Comparison of ENCODE assay signal across 1 cellular context in the genomic region with DNA sequence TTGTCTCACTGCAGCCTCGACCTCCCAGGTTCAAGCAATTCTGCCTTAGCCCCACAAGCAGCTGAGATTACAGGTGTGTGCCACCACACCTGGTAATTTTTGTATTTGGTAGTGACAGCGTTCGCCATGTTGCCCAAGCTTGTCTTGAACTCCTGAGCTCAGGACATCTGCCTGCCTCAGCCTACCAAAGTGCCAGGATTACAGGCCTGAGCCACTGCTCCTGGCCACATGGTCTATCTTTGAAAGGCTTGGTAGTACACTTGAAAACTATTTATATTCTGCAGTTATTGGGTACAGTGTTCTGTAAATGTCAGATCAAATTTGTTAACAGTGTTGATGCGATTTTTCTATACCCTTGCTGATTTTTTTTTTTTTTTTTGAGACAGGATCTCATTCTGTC.
TF ChIP-seq lines count a peak whose summit lies in the region.

No MANE protein-coding gene starts in this region.

TF ChIP-seq in H1, 55 proteins besides CTCF, POLR2A, EP300 and RAD21:
- TF ChIP-seq BRCA1 (IDR thresholded peaks at IDR 0.05; ENCODE audit: low read depth, low read length) (no peak), JUN (IDR thresholded peaks at IDR 0.05; ENCODE audit: low read depth, low read length) (no peak), TBP (IDR thresholded peaks at IDR 0.05; ENCODE audit: low read depth, low read length) (no peak), POU5F1 (IDR thresholded peaks at IDR 0.05; ENCODE audit: low read depth, low read length) (no peak), SP4 (IDR thresholded peaks at IDR 0.05; ENCODE audit: low read length) (no peak), KDM4A (IDR thresholded peaks at IDR 0.05; ENCODE audit: low read depth, low read length, severe bottlenecking) (no peak), KDM1A (IDR thresholded peaks at IDR 0.05; ENCODE audit: borderline replicate concordance, low read length) (no peak), NRF1 (IDR thresholded peaks at IDR 0.05; ENCODE audit: low read depth, low read length) (no peak), MAFK (IDR thresholded peaks at IDR 0.05; ENCODE audit: low read depth, low read length) (no peak), TCF12 (IDR thresholded peaks at IDR 0.05; ENCODE audit: low read depth, low read length) (no peak), BACH1 (IDR thresholded peaks at IDR 0.05; ENCODE audit: low read length) (no peak), CEBPB (IDR thresholded peaks at IDR 0.05; ENCODE audit: low read depth, low read length) (no peak), KDM5A (IDR thresholded peaks at IDR 0.05; ENCODE audit: low read length) (no peak), CTBP2 (IDR thresholded peaks at IDR 0.05; ENCODE audit: borderline replicate concordance, insufficient read depth, insufficient read length, low read length) (no peak), CREB1 (IDR thresholded peaks at IDR 0.05) (no peak)
- TF ChIP-seq, protein P1, sequence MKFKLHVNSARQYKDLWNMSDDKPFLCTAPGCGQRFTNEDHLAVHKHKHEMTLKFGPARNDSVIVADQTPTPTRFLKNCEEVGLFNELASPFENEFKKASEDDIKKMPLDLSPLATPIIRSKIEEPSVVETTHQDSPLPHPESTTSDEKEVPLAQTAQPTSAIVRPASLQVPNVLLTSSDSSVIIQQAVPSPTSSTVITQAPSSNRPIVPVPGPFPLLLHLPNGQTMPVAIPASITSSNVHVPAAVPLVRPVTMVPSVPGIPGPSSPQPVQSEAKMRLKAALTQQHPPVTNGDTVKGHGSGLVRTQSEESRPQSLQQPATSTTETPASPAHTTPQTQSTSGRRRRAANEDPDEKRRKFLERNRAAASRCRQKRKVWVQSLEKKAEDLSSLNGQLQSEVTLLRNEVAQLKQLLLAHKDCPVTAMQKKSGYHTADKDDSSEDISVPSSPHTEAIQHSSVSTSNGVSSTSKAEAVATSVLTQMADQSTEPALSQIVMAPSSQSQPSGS (IDR thresholded peaks at IDR 0.05; ENCODE audit: low read length): no peak
- TF ChIP-seq, protein P2, sequence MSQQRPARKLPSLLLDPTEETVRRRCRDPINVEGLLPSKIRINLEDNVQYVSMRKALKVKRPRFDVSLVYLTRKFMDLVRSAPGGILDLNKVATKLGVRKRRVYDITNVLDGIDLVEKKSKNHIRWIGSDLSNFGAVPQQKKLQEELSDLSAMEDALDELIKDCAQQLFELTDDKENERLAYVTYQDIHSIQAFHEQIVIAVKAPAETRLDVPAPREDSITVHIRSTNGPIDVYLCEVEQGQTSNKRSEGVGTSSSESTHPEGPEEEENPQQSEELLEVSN (IDR thresholded peaks at IDR 0.05): no peak
TF ChIP-seq in H1: peak in this region for 0.
